13 cellular contexts compared by ENCODE assay signal in the genomic region with DNA sequence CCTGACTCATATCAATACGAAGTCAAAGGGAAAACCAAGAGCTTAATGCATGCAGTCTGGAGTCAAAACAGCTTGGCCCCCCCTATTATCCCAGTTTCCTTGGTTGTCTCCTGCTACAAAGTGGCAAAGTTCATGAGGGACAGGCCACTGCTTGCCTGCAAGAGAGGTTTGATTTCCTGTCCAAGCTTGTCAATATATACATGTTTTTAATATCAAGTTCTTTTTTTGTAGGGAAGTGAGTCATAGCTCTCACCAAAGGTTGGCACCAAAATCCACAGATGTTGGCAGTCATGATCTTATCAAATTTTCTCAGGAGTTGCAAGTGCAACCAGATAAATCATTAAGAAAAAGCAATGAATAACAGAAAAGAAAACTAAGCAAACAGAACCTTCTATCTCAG.
DNase-seq lines count a peak whose midpoint lies in the region; ATAC-seq, FAIRE-seq and TF ChIP-seq lines count a peak whose summit lies in the region.
"Had no signal": no experiment of that assay in that cellular context is flagged by ENCODE, and none has a peak within 500 bp of the region (broad histone marks: within the 10 kb centered on the region; RNA-seq: fewer than 3 reads in every experiment).

No MANE protein-coding gene starts in this region.

- H3K4me1 ChIP-seq in right atrium auricular region (peaks cover 0 to 35% of the 10 kb centered on the region in 2 donors), GM23248 (ENCODE audit: insufficient read depth) (no peaks in the 10 kb centered on the region)
- H3K4me1 ChIP-seq: SJCRH30 had no signal

- in situ Hi-C loops in GM23248 (cut with MboI), result loop anchor here (10.0 kb wide), 3 partner anchors 345 to 675 kb away; no protein-coding TSS in a partner anchor

- no peaks in the 10 kb centered on the region for H3K79me2 ChIP-seq in GM23248 (ENCODE audit: insufficient read depth)

- WGBS in GM23248 (ENCODE audit: low coverage in 1 of 2, low lambda C conversion rate in 2 of 2, missing lambda C conversion rate in 2 of 2), 2 experiments, result 65 to 78% methylated on average over 1 of the region's 1 CpG

- no peak overlapping the region for H3K9ac ChIP-seq in GM23248

- TF ChIP-seq CTCF in right atrium auricular region (IDR thresholded peaks at IDR 0.05), result no peak

- H3K27me3 ChIP-seq in right atrium auricular region (no peaks in the 10 kb centered on the region), GM23248 (replicated peaks; ENCODE audit: insufficient read depth) (peaks cover 23% of the 10 kb centered on the region)
- H3K27me3 ChIP-seq: ovary had no signal

- DNase-seq in right atrium auricular region (ENCODE audit: low spot score) (no peak), cardiac septum (ENCODE audit: low spot score) (no peak), RCC 7860 (ENCODE audit: low spot score) (no peak), fibroblast of gingiva (ENCODE audit: low read depth) (peak; percentile 3), SHP77 treated with DMSO at 0.1 percent for 48 hours (lab: John Stamatoyannopoulos, UW) (no peak), GM23248 (no peak)
- DNase-seq in stimulated activated CD4-positive, alpha-beta T cell treated with anti-CD3 and anti-CD28 coated beads, Interleukin-12 subunit alpha, Interleukin-12 subunit beta, amount 100 ng/mL, for 4 hours, result no peak
- DNase-seq: NCI-H1417, ovary, SJCRH30 had no signal

- no peak for ATAC-seq in HG03565 (IDR thresholded peaks at IDR 0.05; ENCODE audit: unreplicated experiment)

- H4K20me1 ChIP-seq in GM23248 (ENCODE audit: insufficient read depth), result no peaks in the 10 kb centered on the region

- H3K27ac ChIP-seq in right atrium auricular region, result peak overlapping the region; percentile 62 to 64
- no peak overlapping the region for H3K27ac ChIP-seq in GM23248
- H3K27ac ChIP-seq: ovary, SJCRH30 had no signal

- H3F3A ChIP-seq in GM23248 (ENCODE audit: insufficient read depth), result no peaks in the 10 kb centered on the region

- H3K9me2 ChIP-seq in GM23248 (ENCODE audit: insufficient read depth), result no peaks in the 10 kb centered on the region

- H2AFZ ChIP-seq in GM23248, result no peak overlapping the region

- peak; percentile 59 for FAIRE-seq in RCC 7860 (lab: Jason Lieb, UNC)
- FAIRE-seq: GM12892, TTC549 had no signal

- intact Hi-C loops in cardiac septum (cut with DNase I), result loop anchor here (2.0 to 10.0 kb wide), 5 partner anchors 72 to 672 kb away; no protein-coding TSS in a partner anchor

- H3K4me3 ChIP-seq in right atrium auricular region (no peak overlapping the region), GM23248 (no peak overlapping the region)
- H3K4me3 ChIP-seq: ovary, SJCRH30 had no signal

- H3K36me3 ChIP-seq in right atrium auricular region (no peaks in the 10 kb centered on the region), GM23248 (ENCODE audit: low read depth) (no peaks in the 10 kb centered on the region)
- H3K36me3 ChIP-seq: ovary, SJCRH30 had no signal

- H3K4me2 ChIP-seq in GM23248 (ENCODE audit: unreplicated experiment), result no peak overlapping the region

- no peaks in the 10 kb centered on the region for H3K9me3 ChIP-seq in right atrium auricular region
- no peaks in the 10 kb centered on the region for H3K9me3 ChIP-seq in GM23248 (ENCODE audit: low read depth)
- H3K9me3 ChIP-seq: ovary, SJCRH30 had no signal
